8 cellular contexts compared by ENCODE assay signal in the genomic region with DNA sequence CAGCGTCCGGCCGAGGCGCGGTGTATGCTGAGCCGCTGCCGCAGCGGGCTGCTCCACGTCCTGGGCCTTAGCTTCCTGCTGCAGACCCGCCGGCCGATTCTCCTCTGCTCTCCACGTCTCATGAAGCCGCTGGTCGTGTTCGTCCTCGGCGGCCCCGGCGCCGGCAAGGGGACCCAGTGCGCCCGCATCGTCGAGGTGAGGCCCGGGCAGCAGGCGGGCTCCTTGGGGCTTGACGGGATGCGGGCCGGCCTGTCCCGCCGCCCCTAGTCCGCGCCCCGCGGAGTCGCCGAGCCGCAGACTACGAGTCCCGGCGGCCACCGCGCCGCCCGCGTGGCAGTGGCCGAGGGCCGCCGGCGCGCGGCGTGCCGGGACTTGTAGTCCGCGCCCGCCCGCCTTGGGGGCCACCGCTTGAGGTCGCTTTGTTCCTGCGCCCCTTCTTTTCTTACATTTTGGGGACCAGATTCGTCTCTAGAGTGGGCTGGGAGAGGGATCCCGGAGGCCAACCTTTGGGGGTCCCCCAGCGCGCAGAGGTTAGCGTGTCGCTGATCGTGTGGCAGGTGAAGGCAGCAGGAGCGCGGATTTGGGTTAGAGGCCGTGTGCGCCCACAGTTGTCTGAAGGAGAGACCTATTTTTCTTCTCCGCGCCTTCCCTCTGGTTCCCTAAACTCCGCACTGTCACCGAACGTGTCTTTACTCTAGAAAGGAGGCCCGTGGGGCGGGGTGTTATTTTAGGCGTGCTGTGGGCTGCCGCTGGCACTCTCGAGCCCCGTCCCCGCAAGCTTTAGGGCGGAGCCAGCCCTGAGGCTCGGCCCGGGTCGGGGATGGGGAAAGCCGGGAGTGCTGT. TPM values are rescaled to one million over a fixed set of nuclear protein-coding genes. Genes with fewer than 3 reads are reported as not detected.
DNase-seq lines count a peak whose midpoint lies in the region; ATAC-seq, FAIRE-seq and TF ChIP-seq lines count a peak whose summit lies in the region.

No MANE protein-coding gene starts in this region.

- peaks cover 13% of the 10 kb centered on the region for H3K4me1 Mint-ChIP-seq in activated naive CD8-positive, alpha-beta T cell treated with anti-CD3 and anti-CD28 coated beads for 36 hours

- peak overlapping the region; percentile 76 for H3K4me2 ChIP-seq in SK-N-SH

- peaks cover 21% of the 10 kb centered on the region for H3F3A ChIP-seq in SK-N-SH (replicated peaks; ENCODE audit: insufficient read depth)

- POLR2A ChIA-PET in GM10248 (lab: Yijun Ruan, JAX) (interaction anchor here (0.5 to 1.9 kb wide), 4 partner anchors 9 to 103 kb away, joined by 3 to 10 read pairs (median 6); partner anchors contain the start of genes FOXD2 and STIL), SK-N-SH (lab: Yijun Ruan, JAX) (interaction anchor here (0.7 to 3.5 kb wide), 5 partner anchors 8 to 20 kb away, joined by 3 to 22 read pairs (median 3); partner anchors contain the start of gene STIL)

- TF ChIP-seq POLR2A in H54 (IDR thresholded peaks at IDR 0.05; ENCODE audit: low read depth, low read length): peak; percentile 59
- TF ChIP-seq POLR2A in upper lobe of left lung (IDR thresholded peaks at IDR 0.05): peak in 2 of 4 donors; percentile 42 to 65

- TF ChIP-seq EP300 in SK-N-SH (IDR thresholded peaks at IDR 0.05; ENCODE audit: borderline replicate concordance in 1 of 2, low read depth in 1 of 2, low read length in 1 of 2) (no peak), upper lobe of left lung (IDR thresholded peaks at IDR 0.05) (no peak)

- H3K27ac ChIP-seq in SK-N-SH (ENCODE audit: low read depth in 2 of 2, low read length in 1 of 2): peak overlapping the region; percentile 92 to 96
- H3K27ac ChIP-seq in upper lobe of left lung: peak overlapping the region; percentile 97 to 99 (median 98)

- peak overlapping the region; percentile 93 for H2AFZ ChIP-seq in SK-N-SH (ENCODE audit: low read depth)

- no peak for TF ChIP-seq RAD21 in SK-N-SH (IDR thresholded peaks at IDR 0.05; ENCODE audit: low read length)

- H3K4me3 ChIP-seq in SK-N-SH (ENCODE audit: low read depth in 2 of 2, low read length in 1 of 2) (peak overlapping the region; percentile 85 to 99), upper lobe of left lung (peak overlapping the region; percentile 85 to 98 (median 94))

- no peaks in the 10 kb centered on the region for H3K9me3 Mint-ChIP-seq in activated naive CD8-positive, alpha-beta T cell treated with anti-CD3 and anti-CD28 coated beads for 36 hours

- DNase-seq in GM10248 (ENCODE audit: extremely low spot score) (peak; percentile 89), H54 (ENCODE audit: insufficient read length, low spot score) (peak; percentile 71), SK-N-SH (peak; percentile 92), cardiac septum (ENCODE audit: low spot score) (peak; percentile 91), posterior cingulate gyrus (peak; percentile 61 to 98 (median 77)), upper lobe of left lung (peak; percentile 87 to 96)
- peak; percentile 87 for DNase-seq in activated naive CD8-positive, alpha-beta T cell treated with anti-CD3 and anti-CD28 coated beads for 36 hours

- H3K4me1 ChIP-seq in SK-N-SH (ENCODE audit: control insufficient read depth in 1 of 2, insufficient read depth in 2 of 2, low read depth in 1 of 2, low read length in 1 of 2) (peaks cover 17% of the 10 kb centered on the region in 2 experiments), upper lobe of left lung (peaks cover 22 to 37% (median 27%) of the 10 kb centered on the region in 4 donors)

- intact Hi-C loops in cardiac septum (cut with DNase I): loop anchor here (2.0 kb wide), 1 partner anchor 19 kb away; the partner anchor contains the start of gene STIL
- intact Hi-C loops in posterior cingulate gyrus (cut with DNase I): loop anchor here (1.0 kb wide), 1 partner anchor 20 kb away; the partner anchor contains the start of gene STIL

- peak; percentile 93 to 97 for ATAC-seq in upper lobe of left lung (ENCODE audit: low FRiP score in 2 of 2)

- peak; percentile 34 for TF ChIP-seq CTCF in GM10248 (IDR thresholded peaks at IDR 0.05; ENCODE audit: control extremely low read depth, extremely low read depth, low read depth, missing control alignments)
- peak; percentile 36; the same call in 1 of the 2 replicates for TF ChIP-seq CTCF in LNCAP (IDR thresholded peaks at IDR 0.05)
- TF ChIP-seq CTCF in SK-N-SH (IDR thresholded peaks at IDR 0.05): peak; percentile 49
- TF ChIP-seq CTCF in upper lobe of left lung (IDR thresholded peaks at IDR 0.05): peak in 5 of 6 experiments; percentile 30 to 37 (median 33)

- peaks cover 0 to 5% of the 10 kb centered on the region in 2 experiments for H3K36me3 ChIP-seq in SK-N-SH (replicated peaks in 1 of 2; ENCODE audit: control insufficient read depth in 1 of 2, insufficient read depth in 2 of 2, low read length in 1 of 2)
- H3K36me3 ChIP-seq in upper lobe of left lung: no peaks in the 10 kb centered on the region

- H3K9me2 ChIP-seq in SK-N-SH: no peaks in the 10 kb centered on the region

- H3K36me3 Mint-ChIP-seq in activated naive CD8-positive, alpha-beta T cell treated with anti-CD3 and anti-CD28 coated beads for 36 hours: peaks cover 8% of the 10 kb centered on the region

- CTCF ChIA-PET in GM10248 (lab: Yijun Ruan, JAX) (interaction anchor here (0.6 to 2.0 kb wide), 11 partner anchors 9 to 156 kb away, joined by 3 to 7 read pairs (median 3); partner anchors contain the start of genes FOXD2 and STIL), SK-N-SH (lab: Yijun Ruan, JAX) (interaction anchor here (0.7 to 1.0 kb wide), 4 partner anchors 10 to 758 kb away, joined by 3 to 4 read pairs (median 3); no protein-coding TSS in a partner anchor)

- no peaks in the 10 kb centered on the region for H3K27me3 Mint-ChIP-seq in activated naive CD8-positive, alpha-beta T cell treated with anti-CD3 and anti-CD28 coated beads for 36 hours

- peak overlapping the region; percentile 92 for H3K9ac ChIP-seq in SK-N-SH

- H3K9me3 ChIP-seq in SK-N-SH (no peaks in the 10 kb centered on the region), upper lobe of left lung (no peaks in the 10 kb centered on the region)

- FAIRE-seq in H54 (lab: Jason Lieb, UNC): no peak

- peaks cover 52% of the 10 kb centered on the region for H3K79me2 ChIP-seq in SK-N-SH (ENCODE audit: insufficient read depth)

- H3K4me3 Mint-ChIP-seq in activated naive CD8-positive, alpha-beta T cell treated with anti-CD3 and anti-CD28 coated beads for 36 hours: peak overlapping the region; percentile 93

- H3K27me3 ChIP-seq in SK-N-SH (ENCODE audit: insufficient read depth): no peaks in the 10 kb centered on the region
- no peaks in the 10 kb centered on the region for H3K27me3 ChIP-seq in upper lobe of left lung

- H3K27ac Mint-ChIP-seq in activated naive CD8-positive, alpha-beta T cell treated with anti-CD3 and anti-CD28 coated beads for 36 hours: peak overlapping the region; percentile 96

- H4K20me1 ChIP-seq in SK-N-SH (ENCODE audit: insufficient read depth): peaks cover 15% of the 10 kb centered on the region

- 0% methylated on average over 52 of the region's 90 CpGs for WGBS in SK-N-SH (ENCODE audit: low lambda C conversion rate)
- 0 to 1% methylated on average over 15 to 42 of the region's 90 CpGs for WGBS in upper lobe of left lung, 2 donors

TF ChIP-seq in SK-N-SH, 30 proteins besides CTCF, POLR2A, EP300 and RAD21:
- TF ChIP-seq MXI1 (IDR thresholded peaks at IDR 0.05; ENCODE audit: low read depth, low read length): peak; percentile 12
- TF ChIP-seq POLR2AphosphoS5 (IDR thresholded peaks at IDR 0.05; ENCODE audit: low read depth, low read length): peak; percentile 38; the same call in 1 of the 2 replicates
- peak; percentile 60 for TF ChIP-seq CHD2 (IDR thresholded peaks at IDR 0.05; ENCODE audit: low read length, partially characterized antibody)
- TF ChIP-seq SIN3A (IDR thresholded peaks at IDR 0.05; ENCODE audit: borderline replicate concordance, low read depth, low read length): peak; percentile 61; the same call in 1 of the 2 replicates
- TF ChIP-seq YY1 (IDR thresholded peaks at IDR 0.05; ENCODE audit: low read depth): no peak
- no peak for TF ChIP-seq MEF2A (IDR thresholded peaks at IDR 0.05; ENCODE audit: borderline replicate concordance, low read depth)

RNA-seq across cellular contexts. Expression of gene CMPK1, which starts 0.6 kb away (rescaled TPM):
- 17.5 and 25.1 TPM in 2 replicates for polyA plus RNA-seq in SK-N-SH (2012; rRNA removed)
- 35.4 and 54.3 TPM in 2 replicates for polyA plus RNA-seq in SK-N-SH (2012; cell fraction: cytosol; rRNA removed)
- 7.0 and 11.0 TPM in 2 replicates for polyA plus RNA-seq in SK-N-SH (2012; cell fraction: nucleus; rRNA removed)
- total RNA-seq in activated naive CD8-positive, alpha-beta T cell treated with anti-CD3 and anti-CD28 coated beads for 36 hours: 100 to 1,000 TPM; 101 to 102 TPM
- total RNA-seq in cardiac septum (74.9 TPM), upper lobe of left lung (100 to 1,000 TPM in 3 of 6 donors, 10 to 100 TPM in 3; 36.7 to 134 (median 97.7) TPM)

RNA-seq across cellular contexts. Expression of gene STIL, which starts 20.2 kb away (rescaled TPM):
- polyA plus RNA-seq in SK-N-SH (2012; rRNA removed): 4.9 and 5.8 TPM in 2 replicates
- 5.7 and 6.6 TPM in 2 replicates for polyA plus RNA-seq in SK-N-SH (2012; cell fraction: cytosol; rRNA removed)
- 3.9 and 7.8 TPM in 2 replicates for polyA plus RNA-seq in SK-N-SH (2012; cell fraction: nucleus; rRNA removed)
- total RNA-seq in activated naive CD8-positive, alpha-beta T cell treated with anti-CD3 and anti-CD28 coated beads for 36 hours: 10 to 100 TPM; 28.0 to 28.2 TPM
- total RNA-seq in cardiac septum (0.48 TPM), upper lobe of left lung (1 to 10 TPM; 1.1 to 7.0 (median 2.9) TPM)

Comparison
In these comparisons a context has a peak if more than half of its experiments do, and no peak if none do; other contexts are left out.
1. Peak in every context shown above with its lines: DNase-seq, ATAC-seq, H3K4me3 ChIP-seq and H3K27ac ChIP-seq.